ENCODE assay signal across 5 cellular contexts in the genomic region with DNA sequence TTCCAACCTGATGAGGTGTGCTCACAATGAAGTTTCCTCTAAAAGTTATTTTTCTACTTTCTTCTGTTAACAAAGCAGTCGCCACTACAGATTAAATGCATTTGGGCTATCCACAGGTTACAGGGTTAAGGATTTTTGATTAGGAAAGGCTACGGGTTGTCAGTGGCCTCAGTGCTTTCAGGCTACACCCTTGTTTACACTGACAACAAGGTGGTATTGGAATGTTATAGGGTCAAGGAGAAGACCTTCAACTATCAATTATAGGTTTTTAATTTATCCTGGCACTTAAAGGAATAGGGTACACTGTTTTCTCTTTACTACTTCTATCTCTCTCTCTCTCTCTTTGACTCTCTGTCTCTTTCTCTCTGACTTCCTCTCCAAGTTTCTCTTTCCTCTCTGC.
DNase-seq lines count a peak whose midpoint lies in the region; ATAC-seq and TF ChIP-seq lines count a peak whose summit lies in the region.
"Not testable (repeated sequence)": the region's sequence is repeated elsewhere in the genome, so short reads cannot be mapped to it uniquely, and the experiment has no call there.

No MANE protein-coding gene starts in this region.

- peak overlapping the region; percentile 39 for H3K18ac ChIP-seq in mesendoderm (ENCODE audit: low read length)

- H3K9me3 Mint-ChIP-seq in Calu3 (ENCODE audit: low read depth, unreplicated experiment) (peaks cover 27% of the 10 kb centered on the region), neural progenitor cell (peaks cover 20% of the 10 kb centered on the region)

- not testable (repeated sequence) for H3K4me3 Mint-ChIP-seq in Calu3 (ENCODE audit: low read depth, unreplicated experiment); neural progenitor cell

- H4K20me1 ChIP-seq in HCT116 (ENCODE audit: insufficient read depth); PC-3 (ENCODE audit: low read length); neural progenitor cell (ENCODE audit: low read depth): not testable (repeated sequence)

- peaks cover 18% of the 10 kb centered on the region for H3K36me3 Mint-ChIP-seq in Calu3 (ENCODE audit: insufficient read depth, unreplicated experiment)
- not testable (repeated sequence) for H3K36me3 Mint-ChIP-seq in neural progenitor cell

- H3K9ac ChIP-seq in HCT116 (ENCODE audit: low read length) (peak overlapping the region; percentile 88), PC-3 (ENCODE audit: low read length) (peak overlapping the region; percentile 57)
- H3K9ac ChIP-seq in mesendoderm (ENCODE audit: low read length); neural progenitor cell: not testable (repeated sequence)

- TF ChIP-seq RAD21 in HCT116 (IDR thresholded peaks at IDR 0.05; ENCODE audit: low read depth) = not testable (repeated sequence)

- H2BK5ac ChIP-seq in mesendoderm (ENCODE audit: low read length) = not testable (repeated sequence)

- H3K4me2 ChIP-seq in HCT116 (ENCODE audit: low read length) = peak overlapping the region; percentile 82
- peak overlapping the region; percentile 9; the same call in 1 of the 2 replicates for H3K4me2 ChIP-seq in PC-3 (ENCODE audit: low read length)
- H3K4me2 ChIP-seq in mesendoderm (ENCODE audit: low read length); neural progenitor cell: not testable (repeated sequence)

- H3K9me2 ChIP-seq in HCT116 (ENCODE audit: insufficient read depth); PC-3 (replicated peaks; ENCODE audit: low read length): not testable (repeated sequence)

- not testable (repeated sequence) for H2AFZ ChIP-seq in HCT116 (ENCODE audit: low read depth, low read length, poor library complexity, severe bottlenecking); PC-3 (ENCODE audit: low read length); neural progenitor cell (replicated peaks)

- not testable (repeated sequence) for H2BK120ac ChIP-seq in mesendoderm (ENCODE audit: low read depth, low read length)

- H3K4me1 ChIP-seq in HCT116 (ENCODE audit: control insufficient read depth in 1 of 2, insufficient read depth in 2 of 2, low read length in 2 of 2) = peaks cover 34 to 95% of the 10 kb centered on the region in 2 experiments
- not testable (repeated sequence) for H3K4me1 ChIP-seq in PC-3 (ENCODE audit: insufficient read depth, low read length); mesendoderm (ENCODE audit: control insufficient read depth, low read depth, low read length); neural progenitor cell

- TF ChIP-seq POLR2A in HCT116 (IDR thresholded peaks at IDR 0.05; ENCODE audit: borderline replicate concordance, extremely low read depth, insufficient read depth, insufficient read length) = not testable (repeated sequence)

- H3K27ac Mint-ChIP-seq in Calu3 (ENCODE audit: unreplicated experiment) = peak overlapping the region; percentile 96
- not testable (repeated sequence) for H3K27ac Mint-ChIP-seq in neural progenitor cell

- H3K4ac ChIP-seq in mesendoderm (ENCODE audit: low read depth, low read length) = not testable (repeated sequence)

- not testable (repeated sequence) for ATAC-seq in HCT116, PC-3

- peaks cover 39% of the 10 kb centered on the region for H3K79me2 ChIP-seq in HCT116 (ENCODE audit: insufficient read depth, low read length)
- peaks cover 14% of the 10 kb centered on the region for H3K79me2 ChIP-seq in PC-3 (ENCODE audit: low read length)
- not testable (repeated sequence) for H3K79me2 ChIP-seq in mesendoderm (ENCODE audit: control insufficient read depth, insufficient read depth, low read length); neural progenitor cell (ENCODE audit: low read depth)

- not testable (repeated sequence) for H3K27me3 ChIP-seq in HCT116 (ENCODE audit: insufficient read depth, low read length); PC-3 (ENCODE audit: low read length); mesendoderm (ENCODE audit: insufficient read depth, low read length, poor library complexity); neural progenitor cell

- DNase-seq in Calu3; HCT116 (ENCODE audit: low read depth, low spot score); PC-3; mesendoderm; neural progenitor cell (ENCODE audit: low spot score): not testable (repeated sequence)

- H4K8ac ChIP-seq in mesendoderm (ENCODE audit: low read depth, low read length) = not testable (repeated sequence)

- not testable (repeated sequence) for H3K79me1 ChIP-seq in mesendoderm (ENCODE audit: low read length)

- not testable (repeated sequence) for BruUV-seq in Calu3 (replicated peaks; lab: Mats Ljungman, UMichigan); HCT116 (replicated peaks; lab: Mats Ljungman, UMichigan); PC-3 (replicated peaks; lab: Mats Ljungman, UMichigan)

- peaks cover 27% of the 10 kb centered on the region for H3K4me1 Mint-ChIP-seq in Calu3 (ENCODE audit: low read depth, unreplicated experiment)
- H3K4me1 Mint-ChIP-seq in neural progenitor cell = not testable (repeated sequence)

- H4K5ac ChIP-seq in mesendoderm (ENCODE audit: low read length) = not testable (repeated sequence)

- H3K56ac ChIP-seq in mesendoderm (ENCODE audit: low read length) = peak overlapping the region; percentile 31

- intact Hi-C loops in Calu3 (cut with micrococcal nuclease; ENCODE audit: unreplicated experiment); HCT116 (cut with micrococcal nuclease); PC-3 (cut with micrococcal nuclease): not testable (repeated sequence)

- H3K9me3 ChIP-seq in HCT116 (ENCODE audit: control insufficient read depth in 1 of 2, insufficient read depth in 1 of 2, low read depth in 1 of 2, low read length in 2 of 2); PC-3 (ENCODE audit: low read length); neural progenitor cell (ENCODE audit: low read depth): not testable (repeated sequence)

- TF ChIP-seq CTCF in Calu3 (IDR thresholded peaks at IDR 0.05; ENCODE audit: unreplicated experiment); HCT116 (IDR thresholded peaks at IDR 0.05 in 2 of 3, conservative IDR thresholded peaks at IDR 0.05 in 1 of 3; ENCODE audit: borderline replicate concordance in 1 of 3, insufficient read depth in 1 of 3, low read depth in 2 of 3, low read length in 2 of 3); PC-3 (conservative IDR thresholded peaks at IDR 0.05; ENCODE audit: low read depth, low read length); neural progenitor cell (IDR thresholded peaks at IDR 0.05): not testable (repeated sequence)

- H3K27ac ChIP-seq in HCT116 (ENCODE audit: low read depth, low read length) = peak overlapping the region; percentile 96
- 0 out of 2 replicates have a peak overlapping the region, but pooled peaks have one; percentile 80 for H3K27ac ChIP-seq in PC-3 (ENCODE audit: low read length)
- not testable (repeated sequence) for H3K27ac ChIP-seq in mesendoderm (ENCODE audit: low read depth, low read length)
- H3K27ac ChIP-seq in neural progenitor cell = peak overlapping the region; percentile 25

- H3K4me3 ChIP-seq in HCT116 (replicated peaks in 1 of 2; ENCODE audit: low read depth in 1 of 2, low read length in 2 of 2) (peak overlapping the region; percentile 63 to 71), PC-3 (ENCODE audit: low read length) (peak overlapping the region; percentile 46)
- H3K4me3 ChIP-seq in mesendoderm (ENCODE audit: low read length); neural progenitor cell: not testable (repeated sequence)

- not testable (repeated sequence) for H2AK5ac ChIP-seq in mesendoderm (ENCODE audit: low read length)

- H3K23ac ChIP-seq in mesendoderm (ENCODE audit: low read length) = not testable (repeated sequence)

- H3K27me3 Mint-ChIP-seq in Calu3 (ENCODE audit: unreplicated experiment); neural progenitor cell (ENCODE audit: insufficient read depth, low read depth): not testable (repeated sequence)

- CTCF ChIA-PET in Calu3 (lab: Charles Lee); HCT116 (lab: Charles Lee); PC-3 (lab: Charles Lee): not testable (repeated sequence)

- H3F3A ChIP-seq in PC-3 (ENCODE audit: low read length, unreplicated experiment) = not testable (repeated sequence)
- H3F3A ChIP-seq in neural progenitor cell (ENCODE audit: low read depth) = peaks cover 11% of the 10 kb centered on the region

- H2BK15ac ChIP-seq in mesendoderm (replicated peaks; ENCODE audit: low read depth) = not testable (repeated sequence)

- H3K36me3 ChIP-seq in HCT116 (ENCODE audit: control insufficient read depth in 1 of 2, insufficient read depth in 2 of 2, low read length in 2 of 2) = peaks cover 0 to 21% of the 10 kb centered on the region in 2 experiments; a peak in 2 of 4 replicates
- H3K36me3 ChIP-seq in PC-3 (ENCODE audit: low read depth, low read length); mesendoderm (ENCODE audit: control insufficient read depth, insufficient read depth, low read length); neural progenitor cell: not testable (repeated sequence)

- RAD21 ChIA-PET in HCT116 (lab: Charles Lee; ENCODE audit: low non-redundant PET in 1 of 2, low total read pairs in 2 of 2, uncharacterized antibody in 2 of 2, unreplicated experiment in 2 of 2) = not testable (repeated sequence)

- no CpG with 5 or more reads among the region's 2 CpGs for WGBS in mesendoderm (ENCODE audit: extremely low coverage, insufficient coverage, low lambda C conversion rate)

- POLR2A ChIA-PET in HCT116 (lab: Charles Lee); PC-3 (lab: Charles Lee; ENCODE audit: unreplicated experiment): not testable (repeated sequence)

TF ChIP-seq in HCT116, 20 proteins besides CTCF, POLR2A, EP300 and RAD21:
- peak; percentile 8; the same call in 1 of the 2 replicates for TF ChIP-seq POLR2AphosphoS5 (IDR thresholded peaks at IDR 0.05; ENCODE audit: low read depth, low read length)
